25 cellular contexts compared by ENCODE assay signal in the genomic region with DNA sequence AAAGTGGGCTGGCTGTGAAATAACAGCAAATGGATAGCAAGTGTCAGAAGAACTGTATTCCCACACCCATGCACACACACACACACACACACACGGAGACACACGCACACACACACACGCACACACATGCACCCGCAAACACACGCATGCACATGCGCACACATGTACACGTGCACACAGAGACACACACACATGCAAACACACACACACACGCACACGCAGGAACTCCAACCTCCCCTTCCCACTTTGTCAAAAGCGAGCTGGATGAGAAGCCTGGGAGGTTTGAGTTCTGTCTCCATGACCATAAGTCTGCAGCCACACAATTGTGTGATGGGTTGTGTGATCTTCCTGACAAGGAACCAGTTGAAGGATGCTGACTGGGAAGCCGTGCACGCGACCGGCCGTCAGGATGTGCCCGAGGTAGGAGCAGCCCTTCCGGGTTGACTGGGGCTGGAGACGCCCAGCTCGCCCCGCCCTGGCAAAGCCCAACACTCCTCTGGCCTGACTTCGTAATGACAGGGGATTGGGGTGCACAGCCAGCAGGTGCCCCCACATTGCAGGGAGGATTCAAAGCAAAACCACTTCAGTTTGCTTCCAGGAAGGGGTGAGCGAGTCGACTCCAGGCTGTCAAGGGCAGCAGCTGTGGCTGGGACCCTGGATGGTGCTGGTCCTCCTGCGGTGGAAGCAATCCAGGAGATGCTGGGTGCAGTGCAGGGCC. TPM values are rescaled to one million over a fixed set of nuclear protein-coding genes. Genes with fewer than 3 reads are reported as not detected.
DNase-seq lines count a peak whose midpoint lies in the region; ATAC-seq and TF ChIP-seq lines count a peak whose summit lies in the region.
"Had no signal": no experiment of that assay in that cellular context is flagged by ENCODE, and none has a peak within 500 bp of the region (broad histone marks: within the 10 kb centered on the region; RNA-seq: fewer than 3 reads in every experiment).

No MANE protein-coding gene starts in this region.

- H3K36me3 ChIP-seq in mucosa of descending colon (ENCODE audit: low read depth): no peaks in the 10 kb centered on the region
- H3K36me3 ChIP-seq: heart right ventricle, spleen, tibial artery had no signal

- H3K36me3 Mint-ChIP-seq in activated CD4-positive, alpha-beta T cell treated with anti-CD3 and anti-CD28 coated beads, Interleukin-2, amount 10 ng/mL, durations not matched to agents 24 days and 14 days (ENCODE audit: low read depth): no peaks in the 10 kb centered on the region
- no peaks in the 10 kb centered on the region for H3K36me3 Mint-ChIP-seq in activated CD4-positive, alpha-beta T cell treated with anti-CD3 and anti-CD28 coated beads for 36 hours (ENCODE audit: low read depth)
- H3K36me3 Mint-ChIP-seq in activated CD8-positive, alpha-beta T cell treated with anti-CD3 and anti-CD28 coated beads for 36 hours (ENCODE audit: low read depth): no peaks in the 10 kb centered on the region
- H3K36me3 Mint-ChIP-seq in type B pancreatic cell: no peaks in the 10 kb centered on the region
- H3K36me3 Mint-ChIP-seq: activated CD4-positive, alpha-beta memory T cell treated with anti-CD3 and anti-CD28 coated beads for 36 hours; WTC11 had no signal

- peaks cover 21% of the 10 kb centered on the region for H3K4me1 Mint-ChIP-seq in activated CD4-positive, alpha-beta T cell treated with anti-CD3 and anti-CD28 coated beads, Interleukin-2, amount 10 ng/mL, durations not matched to agents 24 days and 14 days
- peaks cover 14% of the 10 kb centered on the region for H3K4me1 Mint-ChIP-seq in activated CD4-positive, alpha-beta T cell treated with anti-CD3 and anti-CD28 coated beads for 36 hours
- peaks cover 14% of the 10 kb centered on the region for H3K4me1 Mint-ChIP-seq in activated CD8-positive, alpha-beta T cell treated with anti-CD3 and anti-CD28 coated beads for 36 hours (ENCODE audit: low read depth)
- H3K4me1 Mint-ChIP-seq in type B pancreatic cell (ENCODE audit: unreplicated experiment): peaks cover 30% of the 10 kb centered on the region
- H3K4me1 Mint-ChIP-seq: WTC11 had no signal

- no peak overlapping the region for H3K4me3 ChIP-seq in mucosa of descending colon
- H3K4me3 ChIP-seq: heart right ventricle, K562, spleen, tibial artery had no signal

- DNase-seq in activated CD4-positive, alpha-beta T cell treated with anti-CD3 and anti-CD28 coated beads, Interleukin-2, amount 10 ng/mL, durations not matched to agents 24 days and 14 days: peak; percentile 55
- DNase-seq in activated CD4-positive, alpha-beta T cell treated with anti-CD3 and anti-CD28 coated beads for 36 hours: no peak
- DNase-seq in activated CD8-positive, alpha-beta T cell treated with anti-CD3 and anti-CD28 coated beads for 36 hours: no peak
- DNase-seq in mucosa of descending colon (peak in 2 of 3 donors; percentile 25 to 49), type B pancreatic cell (ENCODE audit: extremely low spot score, unreplicated experiment) (no peak), AML-193 (lab: John Stamatoyannopoulos, UW) (no peak), GM19238 (ENCODE audit: insufficient read length, low spot score) (no peak)
- DNase-seq: activated CD4-positive, alpha-beta memory T cell treated with anti-CD3 and anti-CD28 coated beads for 36 hours; activated naive CD4-positive, alpha-beta T cell; amniotic stem cell; dermis blood vessel endothelial cell; MM.1S; NCI-H1417 treated with DMSO at 0.1 percent for 48 hours; NCI-H524 treated with DMSO at 0.1 percent for 48 hours; spleen; stimulated activated CD4-positive, alpha-beta T cell treated with anti-CD3 and anti-CD28 coated beads, Interleukin-4, amount 100 ng/mL, for 24 hours; T-helper 9 cell had no signal

- H3K27me3 Mint-ChIP-seq in activated CD4-positive, alpha-beta T cell treated with anti-CD3 and anti-CD28 coated beads, Interleukin-2, amount 10 ng/mL, durations not matched to agents 24 days and 14 days: peaks cover 7% of the 10 kb centered on the region
- H3K27me3 Mint-ChIP-seq in activated CD4-positive, alpha-beta T cell treated with anti-CD3 and anti-CD28 coated beads for 36 hours: peaks cover 8% of the 10 kb centered on the region
- peaks cover 2% of the 10 kb centered on the region for H3K27me3 Mint-ChIP-seq in activated CD8-positive, alpha-beta T cell treated with anti-CD3 and anti-CD28 coated beads for 36 hours
- H3K27me3 Mint-ChIP-seq in type B pancreatic cell: peaks cover 6% of the 10 kb centered on the region

- POLR2A ChIA-PET in activated CD4-positive, alpha-beta T cell treated with anti-CD3 and anti-CD28 coated beads for 36 hours (lab: Charles Lee): no interaction called here
- POLR2A ChIA-PET in activated CD8-positive, alpha-beta T cell treated with anti-CD3 and anti-CD28 coated beads for 36 hours (lab: Charles Lee): no interaction called here

- no peak for TF ChIP-seq CTCF in activated CD8-positive, alpha-beta T cell treated with anti-CD3 and anti-CD28 coated beads for 36 hours (IDR thresholded peaks at IDR 0.05)
- TF ChIP-seq CTCF in mucosa of descending colon (IDR thresholded peaks at IDR 0.05) (no peak), type B pancreatic cell (conservative IDR thresholded peaks at IDR 0.05) (no peak)

- CTCF ChIA-PET in activated CD4-positive, alpha-beta T cell treated with anti-CD3 and anti-CD28 coated beads for 36 hours (lab: Charles Lee): no interaction called here
- CTCF ChIA-PET in activated CD8-positive, alpha-beta T cell treated with anti-CD3 and anti-CD28 coated beads for 36 hours (lab: Charles Lee): no interaction called here

- intact Hi-C loops in activated CD4-positive, alpha-beta T cell treated with anti-CD3 and anti-CD28 coated beads, Interleukin-2, amount 10 ng/mL, durations not matched to agents 24 days and 14 days (cut with micrococcal nuclease): no loop called here
- intact Hi-C loops in activated CD4-positive, alpha-beta T cell treated with anti-CD3 and anti-CD28 coated beads for 36 hours (cut with DNase I, micrococcal nuclease): no loop called here
- intact Hi-C loops in activated CD8-positive, alpha-beta T cell treated with anti-CD3 and anti-CD28 coated beads for 36 hours (cut with micrococcal nuclease): no loop called here
- intact Hi-C loops in mucosa of descending colon (cut with DNase I, micrococcal nuclease): no loop called here

- peaks cover 1% of the 10 kb centered on the region for H3K9me3 Mint-ChIP-seq in activated CD4-positive, alpha-beta T cell treated with anti-CD3 and anti-CD28 coated beads, Interleukin-2, amount 10 ng/mL, durations not matched to agents 24 days and 14 days
- H3K9me3 Mint-ChIP-seq in activated CD4-positive, alpha-beta T cell treated with anti-CD3 and anti-CD28 coated beads for 36 hours (ENCODE audit: low read depth): no peaks in the 10 kb centered on the region
- no peaks in the 10 kb centered on the region for H3K9me3 Mint-ChIP-seq in activated CD8-positive, alpha-beta T cell treated with anti-CD3 and anti-CD28 coated beads for 36 hours
- no peaks in the 10 kb centered on the region for H3K9me3 Mint-ChIP-seq in type B pancreatic cell
- H3K9me3 Mint-ChIP-seq: WTC11 had no signal

- no peak for ATAC-seq in activated CD4-positive, alpha-beta T cell treated with anti-CD3 and anti-CD28 coated beads for 36 hours
- ATAC-seq in activated CD8-positive, alpha-beta T cell treated with anti-CD3 and anti-CD28 coated beads for 36 hours: peak; percentile 42
- ATAC-seq in mucosa of descending colon (peak; percentile 68), HG02885 (IDR thresholded peaks at IDR 0.05; ENCODE audit: poor library complexity, unreplicated experiment) (no peak)
- ATAC-seq: K562, SK-N-SH treated with all-trans-retinoic acid at 6 μM for 48 hours, WTC11 had no signal

- H3K9me3 ChIP-seq in mucosa of descending colon: no peaks in the 10 kb centered on the region
- H3K9me3 ChIP-seq: tibial artery had no signal

- H3K4me1 ChIP-seq in mucosa of descending colon (ENCODE audit: low read depth): no peaks in the 10 kb centered on the region
- H3K4me1 ChIP-seq: tibial artery had no signal

- H3K27ac Mint-ChIP-seq in activated CD4-positive, alpha-beta T cell treated with anti-CD3 and anti-CD28 coated beads, Interleukin-2, amount 10 ng/mL, durations not matched to agents 24 days and 14 days: no peak overlapping the region
- H3K27ac Mint-ChIP-seq in activated CD4-positive, alpha-beta T cell treated with anti-CD3 and anti-CD28 coated beads for 36 hours: no peak overlapping the region
- no peak overlapping the region for H3K27ac Mint-ChIP-seq in activated CD8-positive, alpha-beta T cell treated with anti-CD3 and anti-CD28 coated beads for 36 hours
- peak overlapping the region; percentile 65 for H3K27ac Mint-ChIP-seq in type B pancreatic cell
- H3K27ac Mint-ChIP-seq: activated CD4-positive, alpha-beta memory T cell treated with anti-CD3 and anti-CD28 coated beads for 36 hours; stimulated activated naive CD8-positive, alpha-beta T cell treated with anti-CD3 and anti-CD28 coated beads, Interleukin-15, Interleukin-2, amounts not matched to agents 100 ng/mL and 50 ng/mL, for 24 hours; WTC11 had no signal

- H3K4me3 Mint-ChIP-seq in activated CD4-positive, alpha-beta T cell treated with anti-CD3 and anti-CD28 coated beads, Interleukin-2, amount 10 ng/mL, durations not matched to agents 24 days and 14 days: no peak overlapping the region
- no peak overlapping the region for H3K4me3 Mint-ChIP-seq in activated CD4-positive, alpha-beta T cell treated with anti-CD3 and anti-CD28 coated beads for 36 hours
- H3K4me3 Mint-ChIP-seq in activated CD8-positive, alpha-beta T cell treated with anti-CD3 and anti-CD28 coated beads for 36 hours: no peak overlapping the region
- no peak overlapping the region for H3K4me3 Mint-ChIP-seq in type B pancreatic cell
- H3K4me3 Mint-ChIP-seq: activated CD4-positive, alpha-beta memory T cell treated with anti-CD3 and anti-CD28 coated beads for 36 hours; stimulated activated naive CD8-positive, alpha-beta T cell treated with anti-CD3 and anti-CD28 coated beads, Interleukin-15, Interleukin-2, amounts not matched to agents 100 ng/mL and 50 ng/mL, for 24 hours; WTC11 had no signal

RNA-seq across cellular contexts. Expression of a gene that starts 29.3 kb away (rescaled TPM):
- 3.3 and 4.0 TPM in 2 replicates for total RNA-seq in activated CD4-positive, alpha-beta T cell treated with anti-CD3 and anti-CD28 coated beads, Interleukin-2, amount 10 ng/mL, durations not matched to agents 24 days and 14 days
- 1 to 10 TPM in 1 of 2 experiments, under 1 TPM in 1; 0.86 to 1.1 TPM for total RNA-seq in activated CD4-positive, alpha-beta T cell treated with anti-CD3 and anti-CD28 coated beads for 36 hours
- total RNA-seq in activated CD8-positive, alpha-beta T cell treated with anti-CD3 and anti-CD28 coated beads for 36 hours: 1 to 10 TPM; 1.5 to 2.3 TPM
- total RNA-seq in mucosa of descending colon (1 to 10 TPM in 2 of 3 donors, under 1 TPM in 1; 0.93 to 3.7 (median 2.1) TPM), type B pancreatic cell (ENCODE audit: low replicate concordance) (23.3 and 24.3 TPM in 2 replicates)
- total RNA-seq: mononuclear cell had no signal

Comparison
In these comparisons a context has a peak if more than half of its experiments do, and no peak if none do; other contexts are left out.
1. DNase-seq: peak in activated CD4-positive, alpha-beta T cell treated with anti-CD3 and anti-CD28 coated beads, Interleukin-2, amount 10 ng/mL, durations not matched to agents 24 days and 14 days (single experiment) and mucosa of descending colon (2 of 3); none in activated CD4-positive, alpha-beta T cell treated with anti-CD3 and anti-CD28 coated beads for 36 hours (single experiment), activated CD8-positive, alpha-beta T cell treated with anti-CD3 and anti-CD28 coated beads for 36 hours (single experiment), type B pancreatic cell (single experiment), AML-193 (0 of 2) and GM19238 (single experiment).
2. ATAC-seq: peak in activated CD8-positive, alpha-beta T cell treated with anti-CD3 and anti-CD28 coated beads for 36 hours (single experiment) and mucosa of descending colon (single experiment); none in activated CD4-positive, alpha-beta T cell treated with anti-CD3 and anti-CD28 coated beads for 36 hours (single experiment) and HG02885 (single experiment).